Comparison of ENCODE assay signal across 8 cellular contexts in the genomic region with DNA sequence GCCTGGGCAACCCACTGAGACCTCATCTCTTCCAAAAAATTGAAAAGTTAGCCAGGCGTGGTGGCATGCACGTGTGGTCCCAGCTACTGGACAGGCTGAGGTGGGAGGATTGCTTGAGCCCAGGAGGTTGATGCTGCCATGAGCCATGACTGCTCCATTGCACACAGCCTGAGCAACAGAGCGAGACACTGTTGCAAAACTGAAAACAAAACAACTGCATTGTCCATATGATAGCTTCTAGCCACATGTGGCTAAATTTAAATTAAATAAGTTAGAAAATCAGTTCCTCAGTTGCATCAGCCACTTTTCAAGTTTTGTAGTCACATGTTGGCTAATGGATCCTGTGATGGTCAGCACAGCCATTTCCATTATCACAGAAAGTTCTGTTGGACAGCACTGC.
DNase-seq lines count a peak whose midpoint lies in the region; ATAC-seq and TF ChIP-seq lines count a peak whose summit lies in the region.
"Had no signal": no experiment of that assay in that cellular context is flagged by ENCODE, and none has a peak within 500 bp of the region (broad histone marks: within the 10 kb centered on the region; RNA-seq: fewer than 3 reads in every experiment).

No MANE protein-coding gene starts in this region.

- no peaks in the 10 kb centered on the region for H3K27me3 Mint-ChIP-seq in chondrocyte (ENCODE audit: low read depth)
- no peaks in the 10 kb centered on the region for H3K27me3 Mint-ChIP-seq in osteocyte (ENCODE audit: unreplicated experiment)

- H3K4me3 Mint-ChIP-seq in chondrocyte (ENCODE audit: unreplicated experiment) (no peak overlapping the region), osteocyte (ENCODE audit: unreplicated experiment) (no peak overlapping the region)

- H3K9me3 Mint-ChIP-seq in chondrocyte (ENCODE audit: low read depth) (no peaks in the 10 kb centered on the region), osteocyte (ENCODE audit: unreplicated experiment) (no peaks in the 10 kb centered on the region)

- TF ChIP-seq CTCF in chondrocyte (IDR thresholded peaks at IDR 0.05): no peak
- TF ChIP-seq CTCF in osteocyte (IDR thresholded peaks at IDR 0.05): no peak

- peak; percentile 85 for ATAC-seq in GM19324 (IDR thresholded peaks at IDR 0.05; ENCODE audit: low FRiP score, unreplicated experiment)
- peak; percentile 92 for ATAC-seq in HG02798 (IDR thresholded peaks at IDR 0.05; ENCODE audit: poor library complexity, unreplicated experiment)

- in situ Hi-C loops in KBM-7 (cut with MboI; ENCODE audit: low pct_unique_long_range_greater_than_20kb, low sequenced_read_pairs): no loop called here

- H3K27ac ChIP-seq in substantia nigra (ENCODE audit: low read depth, low read length, poor library complexity, severe bottlenecking): peak overlapping the region; percentile 98
- H3K27ac ChIP-seq: RWPE1 had no signal

- DNase-seq in KBM-7: peak; percentile 41
- no peak for DNase-seq in substantia nigra (lab: John Stamatoyannopoulos, UW)
- no peak for DNase-seq in NCI-H69 (lab: John Stamatoyannopoulos, UW)
- DNase-seq in chondrocyte (ENCODE audit: low spot score): no peak
- DNase-seq in osteocyte (ENCODE audit: extremely low spot score, unreplicated experiment): no peak

- H3K27ac Mint-ChIP-seq in chondrocyte (ENCODE audit: unreplicated experiment): no peak overlapping the region
- no peak overlapping the region for H3K27ac Mint-ChIP-seq in osteocyte (ENCODE audit: unreplicated experiment)

- peaks cover 51% of the 10 kb centered on the region for H3K4me1 Mint-ChIP-seq in chondrocyte (ENCODE audit: low read depth)
- peaks cover 47% of the 10 kb centered on the region for H3K4me1 Mint-ChIP-seq in osteocyte (ENCODE audit: unreplicated experiment)

- H3K36me3 Mint-ChIP-seq in chondrocyte (ENCODE audit: low read depth) (no peaks in the 10 kb centered on the region), osteocyte (ENCODE audit: unreplicated experiment) (peaks cover 2% of the 10 kb centered on the region)
